In genomic region chr3:169008772-169009358, GRCh38 we compare ENCODE assay signal across 17 cellular contexts.
DNase-seq lines count a peak whose midpoint lies in the region; ATAC-seq and TF ChIP-seq lines count a peak whose summit lies in the region.
"Had no signal": no experiment of that assay in that cellular context is flagged by ENCODE, and none has a peak within 500 bp of the region (broad histone marks: within the 10 kb centered on the region; RNA-seq: fewer than 3 reads in every experiment).

No MANE protein-coding gene starts in this region.

- H3K4me3 Mint-ChIP-seq in Calu3 (ENCODE audit: low read depth, unreplicated experiment), result no peak overlapping the region
- H3K4me3 Mint-ChIP-seq in GM23338, result no peak overlapping the region
- no peak overlapping the region for H3K4me3 Mint-ChIP-seq in activated T-helper 17 cell treated with anti-CD3 and anti-CD28 coated beads, Interleukin-2, amount 50 U/mL, for 72 hours
- H3K4me3 Mint-ChIP-seq: CD4-positive, alpha-beta memory T cell; IgD-negative memory B cell; T-cell had no signal

- ATAC-seq in GM23338 (peak; percentile 61), GM21390 (IDR thresholded peaks at IDR 0.05; ENCODE audit: unreplicated experiment) (no peak)
- no peak for ATAC-seq in activated T-helper 17 cell treated with anti-CD3 and anti-CD28 coated beads, Interleukin-2, amount 50 U/mL, for 72 hours (replicated peaks)
- ATAC-seq: T-cell had no signal

- no peak for DNase-seq in Calu3
- peak; percentile 34 for DNase-seq in GM23338 (ENCODE audit: low spot score)
- no peak for DNase-seq in PC-9
- DNase-seq in glomerular visceral epithelial cell (ENCODE audit: extremely low spot score), result peak; percentile 2
- DNase-seq in foreskin fibroblast, result no peak
- DNase-seq: BE2C; CD4-positive, alpha-beta memory T cell; NCI-H1105 treated with DMSO at 0.1 percent for 48 hours; NCI-H187 treated with DMSO at 0.1 percent for 48 hours; NCI-H774; Right ventricle myocardium superior; T-cell had no signal

- H3K4me1 ChIP-seq in GM23338 (ENCODE audit: insufficient read depth), result peaks cover 31% of the 10 kb centered on the region
- peaks cover 34% of the 10 kb centered on the region for H3K4me1 ChIP-seq in PC-9 (replicated peaks; ENCODE audit: insufficient read depth)
- H3K4me1 ChIP-seq: BE2C had no signal

- TF ChIP-seq CTCF in Calu3 (IDR thresholded peaks at IDR 0.05; ENCODE audit: unreplicated experiment), result no peak
- TF ChIP-seq CTCF in GM23338 (conservative IDR thresholded peaks at IDR 0.05; ENCODE audit: low read depth in 2 of 2), result no peak
- no peak for TF ChIP-seq CTCF in PC-9 (conservative IDR thresholded peaks at IDR 0.05)
- TF ChIP-seq CTCF in foreskin fibroblast (IDR thresholded peaks at IDR 0.05; ENCODE audit: low read depth, low read length), result no peak

- H3K27ac ChIP-seq in GM23338 (ENCODE audit: low read depth), result no peak overlapping the region
- H3K27ac ChIP-seq in PC-9, result no peak overlapping the region
- H3K27ac ChIP-seq: SK-N-MC had no signal

- H4K20me1 ChIP-seq in GM23338 (replicated peaks; ENCODE audit: insufficient read depth) (no peaks in the 10 kb centered on the region), PC-9 (ENCODE audit: insufficient read depth) (no peaks in the 10 kb centered on the region)

- CTCF ChIA-PET in Calu3 (lab: Charles Lee), result interaction anchor here (0.7 to 1.7 kb wide), 6 partner anchors 11 to 147 kb away, joined by 3 to 5 read pairs (median 4); no protein-coding TSS in a partner anchor
- CTCF ChIA-PET in PC-9 (lab: Charles Lee), result no interaction called here

- no peaks in the 10 kb centered on the region for H3F3A ChIP-seq in GM23338 (replicated peaks; ENCODE audit: low read depth)
- no peaks in the 10 kb centered on the region for H3F3A ChIP-seq in PC-9 (ENCODE audit: insufficient read depth, low read depth)

- H3K9me3 Mint-ChIP-seq in Calu3 (ENCODE audit: low read depth, unreplicated experiment) (peaks cover 3% of the 10 kb centered on the region), GM23338 (peaks cover 3% of the 10 kb centered on the region; the same call in 2 of the 3 replicates)
- peaks cover 3% of the 10 kb centered on the region for H3K9me3 Mint-ChIP-seq in activated T-helper 17 cell treated with anti-CD3 and anti-CD28 coated beads, Interleukin-2, amount 50 U/mL, for 72 hours

- intact Hi-C loops in Calu3 (cut with micrococcal nuclease; ENCODE audit: unreplicated experiment) (no loop called here), PC-9 (cut with micrococcal nuclease; ENCODE audit: unreplicated experiment) (no loop called here)

- H3K4me3 ChIP-seq in GM23338 (no peak overlapping the region), PC-9 (no peak overlapping the region), foreskin fibroblast (ENCODE audit: low read depth in 1 of 2, low read length in 2 of 2) (no peak overlapping the region)
- H3K4me3 ChIP-seq: HAP-1, SK-N-MC had no signal

- H3K27me3 Mint-ChIP-seq in Calu3 (ENCODE audit: unreplicated experiment) (no peaks in the 10 kb centered on the region), GM23338 (ENCODE audit: insufficient read depth, low read depth, poor library complexity) (no peaks in the 10 kb centered on the region)
- H3K27me3 Mint-ChIP-seq in activated T-helper 17 cell treated with anti-CD3 and anti-CD28 coated beads, Interleukin-2, amount 50 U/mL, for 72 hours, result no peaks in the 10 kb centered on the region
- H3K27me3 Mint-ChIP-seq: CD4-positive, alpha-beta memory T cell; IgD-negative memory B cell; T-cell had no signal

- H3K27ac Mint-ChIP-seq in Calu3 (ENCODE audit: unreplicated experiment) (peak overlapping the region; percentile 25), GM23338 (no peak overlapping the region)
- no peak overlapping the region for H3K27ac Mint-ChIP-seq in activated T-helper 17 cell treated with anti-CD3 and anti-CD28 coated beads, Interleukin-2, amount 50 U/mL, for 72 hours
- H3K27ac Mint-ChIP-seq: CD4-positive, alpha-beta memory T cell; IgD-negative memory B cell; T-cell had no signal

- H3K27me3 ChIP-seq in GM23338 (ENCODE audit: insufficient read depth), result no peaks in the 10 kb centered on the region
- no peaks in the 10 kb centered on the region for H3K27me3 ChIP-seq in PC-9 (ENCODE audit: insufficient read depth, low read depth)
- H3K27me3 ChIP-seq: BE2C had no signal

- no peaks in the 10 kb centered on the region for H3K9me3 ChIP-seq in PC-9 (ENCODE audit: insufficient read depth, low read depth)
- H3K9me3 ChIP-seq: BE2C, HAP-1 had no signal

- H3K36me3 Mint-ChIP-seq in Calu3 (ENCODE audit: insufficient read depth, unreplicated experiment) (no peaks in the 10 kb centered on the region), GM23338 (ENCODE audit: low read depth) (0 out of 3 replicates have a peak, but pooled peaks cover 3% of the 10 kb centered on the region)
- H3K36me3 Mint-ChIP-seq in activated T-helper 17 cell treated with anti-CD3 and anti-CD28 coated beads, Interleukin-2, amount 50 U/mL, for 72 hours (ENCODE audit: low read depth), result no peaks in the 10 kb centered on the region
- H3K36me3 Mint-ChIP-seq: CD4-positive, alpha-beta memory T cell; IgD-negative memory B cell; T-cell had no signal

- H2AFZ ChIP-seq in GM23338 (no peak overlapping the region), PC-9 (no peak overlapping the region)

- no peaks in the 10 kb centered on the region for H3K36me3 ChIP-seq in GM23338 (ENCODE audit: insufficient read depth)
- no peaks in the 10 kb centered on the region for H3K36me3 ChIP-seq in PC-9 (ENCODE audit: low read depth)
- H3K36me3 ChIP-seq: BE2C, HAP-1 had no signal

- H3K9me2 ChIP-seq in GM23338 (ENCODE audit: insufficient read depth) (no peaks in the 10 kb centered on the region), PC-9 (ENCODE audit: insufficient read depth) (no peaks in the 10 kb centered on the region)

- H3K4me2 ChIP-seq in GM23338, result peak overlapping the region; percentile 22
- H3K4me2 ChIP-seq in PC-9, result 0 out of 2 replicates have a peak overlapping the region, but pooled peaks have one; percentile 51

- POLR2A ChIA-PET in PC-9 (lab: Charles Lee; ENCODE audit: unreplicated experiment), result no interaction called here

- no TSS peak for BruUV-seq in Calu3 (replicated peaks; lab: Mats Ljungman, UMichigan)
- no TSS peak for BruUV-seq in PC-9 (replicated peaks; lab: Mats Ljungman, UMichigan)

- H3K79me2 ChIP-seq in GM23338 (replicated peaks; ENCODE audit: insufficient read depth) (no peaks in the 10 kb centered on the region), PC-9 (ENCODE audit: low read depth) (no peaks in the 10 kb centered on the region)

- H3K4me1 Mint-ChIP-seq in Calu3 (ENCODE audit: low read depth, unreplicated experiment) (peaks cover 48% of the 10 kb centered on the region), GM23338 (peaks cover 29% of the 10 kb centered on the region)
- no peaks in the 10 kb centered on the region for H3K4me1 Mint-ChIP-seq in activated T-helper 17 cell treated with anti-CD3 and anti-CD28 coated beads, Interleukin-2, amount 50 U/mL, for 72 hours
- H3K4me1 Mint-ChIP-seq: CD4-positive, alpha-beta memory T cell; IgD-negative memory B cell; T-cell had no signal

TF ChIP-seq in GM23338, 12 proteins besides CTCF, POLR2A, EP300 and RAD21:
- TF ChIP-seq NANOG (IDR thresholded peaks at IDR 0.05; ENCODE audit: borderline replicate concordance) (peak; percentile 36; the same call in 1 of the 2 replicates), POLR2AphosphoS5 (IDR thresholded peaks at IDR 0.05; ENCODE audit: low read depth) (no peak), EZH2phosphoT487 (IDR thresholded peaks at IDR 0.05; ENCODE audit: unreplicated experiment) (no peak)

Comparison
In these comparisons a context has a peak if more than half of its experiments do, and no peak if none do; other contexts are left out.
1. DNase-seq: peak in GM23338 (single experiment) and glomerular visceral epithelial cell (single experiment); none in Calu3 (single experiment), PC-9 (0 of 2) and foreskin fibroblast (0 of 2).